27 cellular contexts compared by ENCODE assay signal in genomic region chr12:108484431-108484830, GRCh38. TPM values are rescaled to one million over a fixed set of nuclear protein-coding genes. Genes with fewer than 3 reads are reported as not detected.
DNase-seq lines count a peak whose midpoint lies in the region; ATAC-seq and TF ChIP-seq lines count a peak whose summit lies in the region.
"Had no signal": no experiment of that assay in that cellular context is flagged by ENCODE, and none has a peak within 500 bp of the region (broad histone marks: within the 10 kb centered on the region; RNA-seq: fewer than 3 reads in every experiment).

No MANE protein-coding gene starts in this region.

- CTCF ChIA-PET in naive thymus-derived CD4-positive, alpha-beta T cell (lab: Charles Lee) = no interaction called here

- H3K4me1 Mint-ChIP-seq in naive thymus-derived CD4-positive, alpha-beta T cell = no peaks in the 10 kb centered on the region

- no peaks in the 10 kb centered on the region for H3K9me3 ChIP-seq in naive thymus-derived CD4-positive, alpha-beta T cell (ENCODE audit: control insufficient read depth in 2 of 3, low read length in 3 of 3)
- peaks cover 0 to 8% (median 0%) of the 10 kb centered on the region in 4 donors for H3K9me3 ChIP-seq in sigmoid colon
- H3K9me3 ChIP-seq: HAP-1 had no signal

- intact Hi-C loops in naive thymus-derived CD4-positive, alpha-beta T cell (cut with micrococcal nuclease) = no loop called here
- intact Hi-C loops in sigmoid colon (cut with DNase I) = no loop called here

- TF ChIP-seq CTCF in choroid plexus epithelial cell (conservative IDR thresholded peaks at IDR 0.05; ENCODE audit: low read depth, low read length) = no peak
- no peak for TF ChIP-seq CTCF in sigmoid colon (IDR thresholded peaks at IDR 0.05)

- 67 to 79% methylated on average over 2 of the region's 2 CpGs for WGBS in sigmoid colon, 2 donors

- no peaks in the 10 kb centered on the region for H3K36me3 ChIP-seq in naive thymus-derived CD4-positive, alpha-beta T cell (ENCODE audit: control insufficient read depth in 2 of 3, insufficient read depth in 3 of 3, low read length in 3 of 3)
- H3K36me3 ChIP-seq in sigmoid colon = no peaks in the 10 kb centered on the region
- H3K36me3 ChIP-seq: BLaER1 treated with 17β-estradiol and CSF1 and Interleukin-3, amounts not matched to agents 10 nM and 100 nM; HAP-1 had no signal

- ATAC-seq in naive thymus-derived CD4-positive, alpha-beta T cell = no peak
- ATAC-seq in HG02973 (IDR thresholded peaks at IDR 0.05; ENCODE audit: unreplicated experiment) = no peak
- ATAC-seq: GM12878, GM23338 had no signal

- peaks cover 3 to 17% (median 7%) of the 10 kb centered on the region in 11 donors for H3K9me3 Mint-ChIP-seq in naive thymus-derived CD4-positive, alpha-beta T cell
- H3K9me3 Mint-ChIP-seq: HFFc6 had no signal

- no peak for TF ChIP-seq EP300 in sigmoid colon (IDR thresholded peaks at IDR 0.05)

- H3K36me3 Mint-ChIP-seq in naive thymus-derived CD4-positive, alpha-beta T cell = peaks cover 0 to 6% (median 4%) of the 10 kb centered on the region in 5 donors

- no peaks in the 10 kb centered on the region for H3K27me3 ChIP-seq in naive thymus-derived CD4-positive, alpha-beta T cell (ENCODE audit: control insufficient read depth in 2 of 2, insufficient read depth in 2 of 2, low read length in 2 of 2)
- H3K27me3 ChIP-seq in sigmoid colon = no peaks in the 10 kb centered on the region
- H3K27me3 ChIP-seq: BLaER1 treated with 17β-estradiol and CSF1 and Interleukin-3, amounts not matched to agents 10 nM and 100 nM had no signal

- H3K4me1 ChIP-seq in naive thymus-derived CD4-positive, alpha-beta T cell (ENCODE audit: control insufficient read depth in 2 of 2, insufficient read depth in 2 of 2, low read length in 2 of 2) = no peaks in the 10 kb centered on the region
- H3K4me1 ChIP-seq in sigmoid colon = no peaks in the 10 kb centered on the region
- H3K4me1 ChIP-seq: HAP-1 had no signal

- POLR2A ChIA-PET in naive thymus-derived CD4-positive, alpha-beta T cell (lab: Charles Lee) = no interaction called here

- H3K4me3 Mint-ChIP-seq in naive thymus-derived CD4-positive, alpha-beta T cell = no peak overlapping the region
- H3K4me3 Mint-ChIP-seq: CD4-positive, alpha-beta T cell; GM23338; HFFc6 had no signal

- DNase-seq in HT1080 (ENCODE audit: low read depth) (peak; percentile 56), RPMI7951 (ENCODE audit: low read depth) (peak; percentile 30), choroid plexus epithelial cell (ENCODE audit: low read depth) (peak; percentile 4), glomerular visceral epithelial cell (ENCODE audit: extremely low spot score) (peak; percentile 29), sigmoid colon (no peak)
- no peak for DNase-seq in naive thymus-derived CD4-positive, alpha-beta T cell
- DNase-seq: AML-193; CD4-positive, alpha-beta T cell; EL; GDM1; HFFc6; Karpas-422; MV-4-11; NCI-H1105; NCI-H1436 treated with DMSO at 0.1 percent for 48 hours; NCI-H187 treated with DMSO at 0.1 percent for 48 hours; NCI-H2171 treated with DMSO at 0.1 percent for 48 hours; NK-92 treated with Interleukin-12 subunit alpha and Interleukin-12 subunit beta, amount 100 ng/mL, for 24 hours; PC-9; RPMI8226; SHP77 had no signal

- H3K4me3 ChIP-seq in choroid plexus epithelial cell (ENCODE audit: low read depth, low read length) (no peak overlapping the region), sigmoid colon (no peak overlapping the region)
- no peak overlapping the region for H3K4me3 ChIP-seq in naive thymus-derived CD4-positive, alpha-beta T cell (ENCODE audit: low read length)
- H3K4me3 ChIP-seq: BLaER1 treated with 17β-estradiol and CSF1 and Interleukin-3, amounts not matched to agents 10 nM and 100 nM; GM12878; GM23338; HAP-1; PC-9 had no signal

- H3K27ac ChIP-seq in naive thymus-derived CD4-positive, alpha-beta T cell (ENCODE audit: low read depth, low read length) = no peak overlapping the region
- no peak overlapping the region for H3K27ac ChIP-seq in sigmoid colon
- H3K27ac ChIP-seq: BLaER1 treated with 17β-estradiol and CSF1 and Interleukin-3, amounts not matched to agents 10 nM and 100 nM; HL-60; PC-9 had no signal

- TF ChIP-seq POLR2A in sigmoid colon (IDR thresholded peaks at IDR 0.05) = no peak

- H3K27me3 Mint-ChIP-seq in naive thymus-derived CD4-positive, alpha-beta T cell = peaks cover 0 to 75% (median 57%) of the 10 kb centered on the region in 5 donors

- no peak overlapping the region for H3K27ac Mint-ChIP-seq in naive thymus-derived CD4-positive, alpha-beta T cell
- H3K27ac Mint-ChIP-seq: CD4-positive, alpha-beta T cell; GM23338; HFFc6 had no signal

RNA-seq across cellular contexts. Expression of gene FICD, which starts 30.6 kb away (rescaled TPM):
- 4.7 and 5.3 TPM in 2 replicates for total RNA-seq in HT1080 (2014; rRNA removed; shearing (Covaris generic))
- 2.3 and 4.0 TPM in 2 replicates for polyA plus RNA-seq in HT1080 (2015; cell fraction: cytosol; rRNA removed)
- polyA plus RNA-seq in HT1080 (2015; cell fraction: nucleus; rRNA removed) = 3.5 and 4.6 TPM in 2 replicates
- 3.5 and 3.6 TPM in 2 replicates for total RNA-seq in RPMI7951 (2014; rRNA removed; shearing (Covaris generic))
- total RNA-seq in naive thymus-derived CD4-positive, alpha-beta T cell = 1 to 10 TPM; 2.8 to 9.7 (median 6.9) TPM
- polyA plus RNA-seq in naive thymus-derived CD4-positive, alpha-beta T cell = 1 to 10 TPM; 1.6 to 2.7 TPM
- total RNA-seq in sigmoid colon = 1 to 10 TPM; 2.9 to 5.4 (median 4.1) TPM
- polyA plus RNA-seq in sigmoid colon = 1 to 10 TPM in 2 of 3 donors, not detected in 1; 1.2 to 2.9 TPM

Comparison
In these comparisons a context has a peak if more than half of its experiments do, and no peak if none do; other contexts are left out.
1. DNase-seq: peak in HT1080 (single experiment), RPMI7951 (single experiment), choroid plexus epithelial cell (single experiment) and glomerular visceral epithelial cell (single experiment); none in naive thymus-derived CD4-positive, alpha-beta T cell (0 of 9) and sigmoid colon (single experiment).